ENCODE assay signal across 19 cellular contexts in genomic region chr20:63540417-63541186, GRCh38. TPM values are rescaled to one million over a fixed set of nuclear protein-coding genes. Genes with fewer than 3 reads are reported as not detected.
DNase-seq lines count a peak whose midpoint lies in the region; ATAC-seq and TF ChIP-seq lines count a peak whose summit lies in the region.
"Had no signal": no experiment of that assay in that cellular context is flagged by ENCODE, and none has a peak within 500 bp of the region (broad histone marks: within the 10 kb centered on the region; RNA-seq: fewer than 3 reads in every experiment).

No MANE protein-coding gene starts in this region.

- no peak overlapping the region for H3K4me2 ChIP-seq in PC-3 (ENCODE audit: low read length)

- H3F3A ChIP-seq in PC-3 (ENCODE audit: low read length, unreplicated experiment), result no peaks in the 10 kb centered on the region

- TF ChIP-seq CTCF in PC-3 (conservative IDR thresholded peaks at IDR 0.05; ENCODE audit: low read depth, low read length), result no peak
- no peak for TF ChIP-seq CTCF in thyroid gland (IDR thresholded peaks at IDR 0.05)
- no peak for TF ChIP-seq CTCF in uterus (IDR thresholded peaks at IDR 0.05)

- H3K9ac ChIP-seq in PC-3 (ENCODE audit: low read length), result no peak overlapping the region

- intact Hi-C loops in PC-3 (cut with micrococcal nuclease), result no loop called here
- intact Hi-C loops in thyroid gland (cut with DNase I), result no loop called here
- intact Hi-C loops in uterus (cut with DNase I; ENCODE audit: low total_unique reads), result no loop called here

- no peaks in the 10 kb centered on the region for H4K20me1 ChIP-seq in PC-3 (ENCODE audit: low read length)

- BruUV-seq in PC-3 (replicated peaks; lab: Mats Ljungman, UMichigan), result no TSS peak

- no peak overlapping the region for H3K27ac ChIP-seq in PC-3 (ENCODE audit: low read length)
- H3K27ac ChIP-seq in thyroid gland, result no peak overlapping the region
- no peak overlapping the region for H3K27ac ChIP-seq in uterus
- H3K27ac ChIP-seq: heart right ventricle, SJCRH30, upper lobe of right lung had no signal

- H3K9me3 ChIP-seq in PC-3 (ENCODE audit: low read length) (no peaks in the 10 kb centered on the region), thyroid gland (no peaks in the 10 kb centered on the region), uterus (no peaks in the 10 kb centered on the region)
- H3K9me3 ChIP-seq: heart right ventricle, SJCRH30, upper lobe of right lung had no signal

- no peak overlapping the region for H3K4me3 Mint-ChIP-seq in stimulated activated naive CD8-positive, alpha-beta T cell treated with anti-CD3 and anti-CD28 coated beads, Interleukin-15, amount 100 ng/mL, for 72 hours
- H3K4me3 Mint-ChIP-seq: activated naive CD4-positive, alpha-beta T cell treated with anti-CD3 and anti-CD28 coated beads, Interleukin-2, amount 10 ng/mL, durations not matched to agents 7 days and 5 days had no signal

- CTCF ChIA-PET in PC-3 (lab: Charles Lee), result no interaction called here

- POLR2A ChIA-PET in PC-3 (lab: Charles Lee; ENCODE audit: unreplicated experiment), result no interaction called here

- H3K27me3 ChIP-seq in PC-3 (ENCODE audit: low read length) (no peaks in the 10 kb centered on the region), thyroid gland (no peaks in the 10 kb centered on the region), uterus (peaks cover 7 to 12% of the 10 kb centered on the region in 2 donors)

- peak; percentile 27 for DNase-seq in stimulated activated naive CD8-positive, alpha-beta T cell treated with anti-CD3 and anti-CD28 coated beads, Interleukin-15, Interleukin-2, amounts not matched to agents 100 U/mL and 50 U/mL, for 24 hours
- DNase-seq in stimulated activated naive CD8-positive, alpha-beta T cell treated with anti-CD3 and anti-CD28 coated beads, Interleukin-15, amount 100 ng/mL, for 72 hours, result no peak
- DNase-seq in PC-3, result peak; percentile 41
- peak; percentile 36 for DNase-seq in fibroblast of gingiva (ENCODE audit: low read depth)
- peak; percentile 55 to 64 for DNase-seq in thyroid gland
- no peak for DNase-seq in DMS79 treated with DMSO at 0.1 percent for 48 hours (lab: John Stamatoyannopoulos, UW)
- no peak for DNase-seq in NCI-H1417 treated with DMSO at 0.1 percent for 48 hours (lab: John Stamatoyannopoulos, UW)
- DNase-seq in uterus, result no peak
- DNase-seq: activated naive CD4-positive, alpha-beta T cell treated with anti-CD3 and anti-CD28 coated beads, Interleukin-2, amount 10 ng/mL, durations not matched to agents 7 days and 5 days; GOT3; heart right ventricle; Kasumi-1; naive thymus-derived CD4-positive, alpha-beta T cell; NCI-H2081 treated with DMSO at 0.1 percent for 48 hours; NK-92 treated with Interleukin-12 subunit alpha and Interleukin-12 subunit beta, amount 100 ng/mL, for 24 hours; SJCRH30; upper lobe of right lung had no signal

- no peaks in the 10 kb centered on the region for H3K9me2 ChIP-seq in PC-3 (replicated peaks; ENCODE audit: low read length)

- H2AFZ ChIP-seq in PC-3 (ENCODE audit: low read length), result no peak overlapping the region

- peaks cover 11% of the 10 kb centered on the region for H3K79me2 ChIP-seq in PC-3 (ENCODE audit: low read length)

- H3K36me3 ChIP-seq in PC-3 (ENCODE audit: low read depth, low read length) (no peaks in the 10 kb centered on the region), thyroid gland (no peaks in the 10 kb centered on the region), uterus (no peaks in the 10 kb centered on the region)
- H3K36me3 ChIP-seq: heart right ventricle, SJCRH30, upper lobe of right lung had no signal

- no peak overlapping the region for H3K27ac Mint-ChIP-seq in stimulated activated naive CD8-positive, alpha-beta T cell treated with anti-CD3 and anti-CD28 coated beads, Interleukin-15, amount 100 ng/mL, for 72 hours
- H3K27ac Mint-ChIP-seq: activated naive CD4-positive, alpha-beta T cell treated with anti-CD3 and anti-CD28 coated beads, Interleukin-2, amount 10 ng/mL, durations not matched to agents 7 days and 5 days had no signal

- no peaks in the 10 kb centered on the region for H3K27me3 Mint-ChIP-seq in stimulated activated naive CD8-positive, alpha-beta T cell treated with anti-CD3 and anti-CD28 coated beads, Interleukin-15, amount 100 ng/mL, for 72 hours

- H3K4me1 ChIP-seq in PC-3 (ENCODE audit: insufficient read depth, low read length) (peaks cover 49% of the 10 kb centered on the region), thyroid gland (peaks cover 11 to 21% of the 10 kb centered on the region in 2 donors), uterus (no peaks in the 10 kb centered on the region)

- H3K4me1 Mint-ChIP-seq in stimulated activated naive CD8-positive, alpha-beta T cell treated with anti-CD3 and anti-CD28 coated beads, Interleukin-15, amount 100 ng/mL, for 72 hours, result peaks cover 39% of the 10 kb centered on the region

- H3K4me3 ChIP-seq in PC-3 (ENCODE audit: low read length) (no peak overlapping the region), thyroid gland (replicated peaks in 1 of 3) (no peak overlapping the region), uterus (no peak overlapping the region)
- H3K4me3 ChIP-seq: heart right ventricle, SJCRH30, upper lobe of right lung had no signal

- WGBS in thyroid gland, 2 donors, result 41 to 67% methylated on average over 20 to 23 of the region's 49 CpGs

- H3K9me3 Mint-ChIP-seq in stimulated activated naive CD8-positive, alpha-beta T cell treated with anti-CD3 and anti-CD28 coated beads, Interleukin-15, amount 100 ng/mL, for 72 hours, result no peaks in the 10 kb centered on the region
- H3K9me3 Mint-ChIP-seq: activated naive CD4-positive, alpha-beta T cell treated with anti-CD3 and anti-CD28 coated beads, Interleukin-2, amount 10 ng/mL, durations not matched to agents 7 days and 5 days; naive thymus-derived CD4-positive, alpha-beta T cell had no signal

- no peak for TF ChIP-seq POLR2A in thyroid gland (IDR thresholded peaks at IDR 0.05)
- no peak for TF ChIP-seq POLR2A in uterus (IDR thresholded peaks at IDR 0.05)

- no peak for ATAC-seq in stimulated activated naive CD8-positive, alpha-beta T cell treated with anti-CD3 and anti-CD28 coated beads, Interleukin-15, Interleukin-2, amounts not matched to agents 100 U/mL and 50 U/mL, for 24 hours
- no peak for ATAC-seq in stimulated activated naive CD8-positive, alpha-beta T cell treated with anti-CD3 and anti-CD28 coated beads, Interleukin-15, amount 100 ng/mL, for 72 hours
- no peak for ATAC-seq in PC-3
- ATAC-seq: heart right ventricle; left colon; naive thymus-derived CD4-positive, alpha-beta T cell; upper lobe of right lung had no signal

RNA-seq across cellular contexts. Expression of gene PTK6, which starts 3.4 kb away (rescaled TPM):
- total RNA-seq in PC-3 (2014; rRNA removed) (11.1 and 15.1 TPM in 2 replicates), thyroid gland (under 1 TPM in 1 of 4 donors, not detected in 3; 0.11 TPM), uterus (under 1 TPM in 2 of 4 donors, not detected in 2; under 0.01 TPM)
- total RNA-seq: cardiac septum had no signal

RNA-seq across cellular contexts. Expression of gene SRMS, which starts 6.9 kb away (rescaled TPM):
- 0.22 and 0.63 TPM in 2 replicates for total RNA-seq in PC-3 (2014; rRNA removed)
- total RNA-seq in thyroid gland, result not detected
- not detected for total RNA-seq in uterus
- total RNA-seq: cardiac septum, heart right ventricle, SJCRH30, upper lobe of right lung had no signal

RNA-seq across cellular contexts. Expression of gene FNDC11, which starts 13.4 kb away (rescaled TPM):
- total RNA-seq in PC-3 (2014; rRNA removed) (0.40 and 1.8 TPM in 2 replicates), thyroid gland (under 1 TPM in 3 of 4 donors, not detected in 1; 0.39 to 0.89 (median 0.40) TPM), uterus (under 1 TPM in 2 of 4 donors, not detected in 2; 0.34 to 0.69 TPM)
- total RNA-seq: cardiac septum had no signal

RNA-seq across cellular contexts. Expression of gene PPDPF, which starts 20.0 kb away (rescaled TPM):
- 245 and 256 TPM in 2 replicates for total RNA-seq in PC-3 (2014; rRNA removed)
- total RNA-seq in thyroid gland, result 100 to 1,000 TPM in 3 of 4 donors, 10 to 100 TPM in 1; 82.0 to 226 (median 146) TPM
- 100 to 1,000 TPM in 2 of 4 donors, 10 to 100 TPM in 2; 35.8 to 200 (median 88.6) TPM for total RNA-seq in uterus

RNA-seq across cellular contexts. Expression of gene HELZ2, which starts 33.4 kb away (rescaled TPM):
- total RNA-seq in PC-3 (2014; rRNA removed) (33.4 and 77.2 TPM in 2 replicates), thyroid gland (10 to 100 TPM; 24.3 to 45.5 (median 36.0) TPM), uterus (10 to 100 TPM in 3 of 4 donors, 1 to 10 TPM in 1; 3.5 to 41.9 (median 22.1) TPM)

Comparison
In these comparisons a context has a peak if more than half of its experiments do, and no peak if none do; other contexts are left out.
1. DNase-seq: peak in stimulated activated naive CD8-positive, alpha-beta T cell treated with anti-CD3 and anti-CD28 coated beads, Interleukin-15, Interleukin-2, amounts not matched to agents 100 U/mL and 50 U/mL, for 24 hours (single experiment), PC-3 (single experiment), fibroblast of gingiva (single experiment) and thyroid gland (2 of 2); none in stimulated activated naive CD8-positive, alpha-beta T cell treated with anti-CD3 and anti-CD28 coated beads, Interleukin-15, amount 100 ng/mL, for 72 hours (0 of 2), DMS79 treated with DMSO at 0.1 percent for 48 hours (single experiment), NCI-H1417 treated with DMSO at 0.1 percent for 48 hours (single experiment) and uterus (0 of 2).
2. RNA of gene PTK6, which starts 3.4 kb away (total RNA-seq): 11.1 to 15.1 TPM in PC-3; 0.11 TPM in thyroid gland and under 0.01 TPM in uterus; every median in the first group is over 10 times any median in the second.